Comparison of ENCODE assay signal across 17 cellular contexts in the genomic region with DNA sequence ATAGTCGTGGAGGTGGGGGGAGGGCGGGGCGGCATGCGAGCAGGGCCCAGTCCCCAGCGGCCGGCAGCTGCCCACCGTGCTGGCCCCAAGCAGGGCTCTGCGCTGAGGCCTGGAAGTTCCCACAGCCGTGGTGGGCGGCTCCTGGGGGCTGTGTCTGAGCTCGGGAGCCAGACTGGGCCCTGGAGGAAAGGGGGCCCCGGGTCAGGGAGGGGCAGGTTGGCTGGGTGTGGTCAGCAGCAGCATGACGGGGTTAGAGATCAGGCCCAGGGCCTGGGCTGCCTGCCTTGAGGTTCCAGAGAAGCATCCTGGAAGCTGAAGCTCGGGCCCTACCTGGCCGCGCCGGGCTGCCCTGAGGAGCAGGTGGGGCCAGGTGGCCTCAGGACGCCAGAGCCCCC. TPM values are rescaled to one million over a fixed set of nuclear protein-coding genes. Genes with fewer than 3 reads are reported as not detected.
DNase-seq lines count a peak whose midpoint lies in the region; ATAC-seq, FAIRE-seq and TF ChIP-seq lines count a peak whose summit lies in the region.
"Had no signal": no experiment of that assay in that cellular context is flagged by ENCODE, and none has a peak within 500 bp of the region (broad histone marks: within the 10 kb centered on the region; RNA-seq: fewer than 3 reads in every experiment).

No MANE protein-coding gene starts in this region.

- H2AFZ ChIP-seq in K562 (ENCODE audit: low read depth, low read length) (no peak overlapping the region), neuronal stem cell (ENCODE audit: low read length) (no peak overlapping the region)
- H2AFZ ChIP-seq: GM23248 had no signal

- H4K20me1 ChIP-seq in K562 (replicated peaks; ENCODE audit: control insufficient read depth, insufficient read depth, low read length) = no peaks in the 10 kb centered on the region; the same call in 1 of the 2 replicates

- no peaks in the 10 kb centered on the region for H3K9me3 Mint-ChIP-seq in natural killer cell treated with Interleukin-12 subunit alpha and Interleukin-12 subunit beta and Interleukin-15 and Interleukin-18, amount 100 ng/mL, for 72 hours
- no peaks in the 10 kb centered on the region for H3K9me3 Mint-ChIP-seq in natural killer cell
- no peaks in the 10 kb centered on the region for H3K9me3 Mint-ChIP-seq in activated naive CD8-positive, alpha-beta T cell treated with anti-CD3 and anti-CD28 coated beads, Interleukin-2, amount 50 U/mL, for 24 hours
- H3K9me3 Mint-ChIP-seq: CD8-positive, alpha-beta T cell; IgD-negative memory B cell had no signal

- BruUV-seq in K562 (replicated peaks; lab: Mats Ljungman, UMichigan) = no TSS peak

- no peak overlapping the region for H4K8ac ChIP-seq in neuronal stem cell (ENCODE audit: low read depth, low read length)

- DNase-seq in natural killer cell treated with Interleukin-12 subunit alpha and Interleukin-12 subunit beta and Interleukin-15 and Interleukin-18, amount 100 ng/mL, for 72 hours (ENCODE audit: low spot score) = peak; percentile 57
- DNase-seq in natural killer cell = no peak
- no peak for DNase-seq in T-helper 17 cell
- peak in 2 of 4 experiments; percentile 39 to 48 for DNase-seq in K562 (ENCODE audit: extremely low read depth in 1 of 4, low spot score in 3 of 4)
- DNase-seq in neuronal stem cell (ENCODE audit: low spot score) = no peak
- no peak for DNase-seq in thyroid gland
- DNase-seq in activated naive CD8-positive, alpha-beta T cell treated with anti-CD3 and anti-CD28 coated beads, Interleukin-2, amount 50 U/mL, for 24 hours = no peak
- DNase-seq: DMS79 treated with DMSO at 0.1 percent for 48 hours, EL, GM23248 had no signal

- H3K36me3 ChIP-seq in K562 (ENCODE audit: control insufficient read depth, insufficient read depth, low read length) (peaks cover 48% of the 10 kb centered on the region; the same call in 2 of the 3 replicates), neuronal stem cell (replicated peaks in 1 of 2; ENCODE audit: control insufficient read depth in 2 of 2, insufficient read depth in 2 of 2, low read length in 2 of 2) (peaks cover 28 to 44% of the 10 kb centered on the region in 2 donors), thyroid gland (peaks cover 21 to 33% of the 10 kb centered on the region in 2 donors)

- H3K9me3 ChIP-seq in T-helper 17 cell (ENCODE audit: control insufficient read depth, low read length, poor library complexity, severe bottlenecking) (no peaks in the 10 kb centered on the region), K562 (replicated peaks; ENCODE audit: control insufficient read depth, insufficient read depth, low read depth, low read length) (no peaks in the 10 kb centered on the region), neuronal stem cell (replicated peaks in 1 of 2; ENCODE audit: control insufficient read depth in 2 of 2, insufficient read depth in 1 of 2, low read depth in 1 of 2, low read length in 2 of 2) (no peaks in the 10 kb centered on the region), thyroid gland (no peaks in the 10 kb centered on the region)
- H3K9me3 ChIP-seq: BLaER1 treated with 17β-estradiol and CSF1 and Interleukin-3, amounts not matched to agents 10 nM and 100 nM; HAP-1 had no signal

- no peak overlapping the region for H2BK5ac ChIP-seq in neuronal stem cell (ENCODE audit: low read length)

- H3K4me3 Mint-ChIP-seq in natural killer cell treated with Interleukin-12 subunit alpha and Interleukin-12 subunit beta and Interleukin-15 and Interleukin-18, amount 100 ng/mL, for 72 hours = no peak overlapping the region
- no peak overlapping the region for H3K4me3 Mint-ChIP-seq in natural killer cell
- H3K4me3 Mint-ChIP-seq in T-helper 17 cell = no peak overlapping the region
- H3K4me3 Mint-ChIP-seq in activated naive CD8-positive, alpha-beta T cell treated with anti-CD3 and anti-CD28 coated beads, Interleukin-2, amount 50 U/mL, for 24 hours = no peak overlapping the region
- H3K4me3 Mint-ChIP-seq: B cell; CD8-positive, alpha-beta T cell; IgD-negative memory B cell had no signal

- 28% methylated on average over 4 of the region's 18 CpGs for WGBS in K562 (ENCODE audit: insufficient coverage, low coverage, missing lambda C conversion rate)
- no CpG with 5 or more reads among the region's 18 CpGs for WGBS in neuronal stem cell (ENCODE audit: extremely low coverage in 2 of 2, insufficient read length in 2 of 2, insufficient replicate concordance in 1 of 2), 2 donors
- 90% methylated on average over 9 to 13 of the region's 18 CpGs for WGBS in thyroid gland, 2 donors

- TF ChIP-seq POLR2A in K562 (conservative IDR thresholded peaks at IDR 0.05) (no peak), thyroid gland (IDR thresholded peaks at IDR 0.05) (no peak)

- no peak overlapping the region for H3K4me3 ChIP-seq in K562
- H3K4me3 ChIP-seq in neuronal stem cell (ENCODE audit: low read length in 2 of 2) = no peak overlapping the region
- H3K4me3 ChIP-seq in thyroid gland (replicated peaks in 1 of 3) = no peak overlapping the region
- H3K4me3 ChIP-seq: BLaER1 treated with 17β-estradiol and CSF1 and Interleukin-3, amounts not matched to agents 10 nM and 100 nM; GM12878; GM23248; HAP-1 had no signal

- 0 out of 5 replicates have a peak, but pooled peaks cover 0 to 4% of the 10 kb centered on the region in 2 experiments for H3K27me3 ChIP-seq in K562 (ENCODE audit: control insufficient read depth in 2 of 2, insufficient read depth in 2 of 2, low read length in 2 of 2)
- H3K27me3 ChIP-seq in neuronal stem cell (ENCODE audit: control insufficient read depth in 3 of 3, insufficient read depth in 3 of 3, low read depth in 1 of 3, low read length in 3 of 3) = no peaks in the 10 kb centered on the region
- no peaks in the 10 kb centered on the region for H3K27me3 ChIP-seq in thyroid gland
- H3K27me3 ChIP-seq: BLaER1 treated with 17β-estradiol and CSF1 and Interleukin-3, amounts not matched to agents 10 nM and 100 nM had no signal

- H3K79me2 ChIP-seq in K562 (ENCODE audit: control insufficient read depth, insufficient read depth, low read length) = no peaks in the 10 kb centered on the region

- no peaks in the 10 kb centered on the region for H3K9me1 ChIP-seq in K562 (ENCODE audit: control insufficient read depth, insufficient read depth, low read length)

- H3K79me1 ChIP-seq in neuronal stem cell (ENCODE audit: low read depth, low read length) = peaks cover 3% of the 10 kb centered on the region

- peaks cover 0 to 13% of the 10 kb centered on the region in 2 donors for H3K4me1 Mint-ChIP-seq in natural killer cell treated with Interleukin-12 subunit alpha and Interleukin-12 subunit beta and Interleukin-15 and Interleukin-18, amount 100 ng/mL, for 72 hours (ENCODE audit: low read depth in 2 of 2)
- H3K4me1 Mint-ChIP-seq in natural killer cell = peaks cover 0 to 9% of the 10 kb centered on the region in 2 donors
- peaks cover 3% of the 10 kb centered on the region for H3K4me1 Mint-ChIP-seq in T-helper 17 cell
- no peaks in the 10 kb centered on the region for H3K4me1 Mint-ChIP-seq in activated naive CD8-positive, alpha-beta T cell treated with anti-CD3 and anti-CD28 coated beads, Interleukin-2, amount 50 U/mL, for 24 hours
- H3K4me1 Mint-ChIP-seq: B cell, IgD-negative memory B cell had no signal

- POLR2A ChIA-PET in K562 (lab: Yijun Ruan, JAX) = no interaction called here

- no peak for TF ChIP-seq EP300 in K562 (IDR thresholded peaks at IDR 0.05; ENCODE audit: low read length)

- no peak overlapping the region for H2BK120ac ChIP-seq in neuronal stem cell (ENCODE audit: low read depth, low read length)

- H3K23ac ChIP-seq in neuronal stem cell (ENCODE audit: low read depth, low read length, poor library complexity) = peak overlapping the region; percentile 65

- TF ChIP-seq CTCF in natural killer cell (IDR thresholded peaks at IDR 0.05) = no peak
- no peak for TF ChIP-seq CTCF in K562 (IDR thresholded peaks at IDR 0.05 in 2 of 3, conservative IDR thresholded peaks at IDR 0.05 in 1 of 3; ENCODE audit: insufficient read depth in 2 of 3, low read depth in 1 of 3, low read length in 3 of 3)
- TF ChIP-seq CTCF in thyroid gland (IDR thresholded peaks at IDR 0.05) = no peak

- no peak overlapping the region for H4K91ac ChIP-seq in neuronal stem cell (ENCODE audit: low read depth, low read length, poor library complexity)

- H2BK15ac ChIP-seq in neuronal stem cell (ENCODE audit: low read length) = no peak overlapping the region

- CTCF ChIA-PET in K562 (lab: Yijun Ruan, JAX; ENCODE audit: low intra/inter-chr PET ratio) = no interaction called here

- H3K18ac ChIP-seq in neuronal stem cell (ENCODE audit: low read length) = no peak overlapping the region

- H3K14ac ChIP-seq in neuronal stem cell (ENCODE audit: low read length) = no peak overlapping the region

- no peak for TF ChIP-seq RAD21 in K562 (CRISPR knock-in tag; conservative IDR thresholded peaks at IDR 0.05 in 1 of 2, IDR thresholded peaks at IDR 0.05 in 1 of 2)

- no peak for ATAC-seq in natural killer cell treated with Interleukin-12 subunit alpha and Interleukin-12 subunit beta and Interleukin-15 and Interleukin-18, amount 100 ng/mL, for 72 hours
- ATAC-seq in natural killer cell (no peak), T-helper 17 cell (peak; percentile 8), K562 (peak; percentile 37), HG03571 (IDR thresholded peaks at IDR 0.05; ENCODE audit: unreplicated experiment) (no peak)
- ATAC-seq in activated naive CD8-positive, alpha-beta T cell treated with anti-CD3 and anti-CD28 coated beads, Interleukin-2, amount 50 U/mL, for 24 hours = no peak
- ATAC-seq: CD8-positive, alpha-beta T cell; GM12878 had no signal

- H3K27ac ChIP-seq in K562 (ENCODE audit: extremely low read depth, low read depth, low read length) (no peak overlapping the region), neuronal stem cell (replicated peaks; ENCODE audit: low read length) (no peak overlapping the region), thyroid gland (no peak overlapping the region)
- H3K27ac ChIP-seq: BLaER1 treated with 17β-estradiol and CSF1 and Interleukin-3, amounts not matched to agents 10 nM and 100 nM; GM23248 had no signal

- H3K27ac Mint-ChIP-seq in natural killer cell treated with Interleukin-12 subunit alpha and Interleukin-12 subunit beta and Interleukin-15 and Interleukin-18, amount 100 ng/mL, for 72 hours = no peak overlapping the region
- no peak overlapping the region for H3K27ac Mint-ChIP-seq in natural killer cell
- no peak overlapping the region for H3K27ac Mint-ChIP-seq in T-helper 17 cell
- no peak overlapping the region for H3K27ac Mint-ChIP-seq in activated naive CD8-positive, alpha-beta T cell treated with anti-CD3 and anti-CD28 coated beads, Interleukin-2, amount 50 U/mL, for 24 hours
- H3K27ac Mint-ChIP-seq: B cell; CD8-positive, alpha-beta T cell; IgD-negative memory B cell had no signal

- H2BK12ac ChIP-seq in neuronal stem cell (ENCODE audit: low read length) = no peak overlapping the region

- H2AK5ac ChIP-seq in neuronal stem cell (ENCODE audit: low read depth, low read length) = peak overlapping the region; percentile 81

- peak overlapping the region in 1 of 2 experiments; percentile 78; a peak in 2 of 4 replicates for H3K9ac ChIP-seq in K562 (ENCODE audit: insufficient read depth in 1 of 2, low read depth in 2 of 2, low read length in 2 of 2)
- H3K9ac ChIP-seq in neuronal stem cell (ENCODE audit: low read depth, low read length, poor library complexity) = peak overlapping the region; percentile 60
- H3K9ac ChIP-seq: BLaER1 treated with 17β-estradiol and CSF1 and Interleukin-3, amounts not matched to agents 10 nM and 100 nM; GM23248 had no signal

- in situ Hi-C loops in K562 (cut with MboI) = no loop called here

- H3K36me3 Mint-ChIP-seq in natural killer cell treated with Interleukin-12 subunit alpha and Interleukin-12 subunit beta and Interleukin-15 and Interleukin-18, amount 100 ng/mL, for 72 hours = peaks cover 6% of the 10 kb centered on the region
- H3K36me3 Mint-ChIP-seq in natural killer cell (peaks cover 6% of the 10 kb centered on the region), T-helper 17 cell (ENCODE audit: low read depth) (peaks cover 8% of the 10 kb centered on the region)
- H3K36me3 Mint-ChIP-seq in activated naive CD8-positive, alpha-beta T cell treated with anti-CD3 and anti-CD28 coated beads, Interleukin-2, amount 50 U/mL, for 24 hours (ENCODE audit: low read depth) = peaks cover 18% of the 10 kb centered on the region

- no peak overlapping the region for H3K4ac ChIP-seq in neuronal stem cell (ENCODE audit: low read length)

- intact Hi-C loops in natural killer cell (cut with micrococcal nuclease) (no loop called here), K562 (cut with micrococcal nuclease) (no loop called here), thyroid gland (cut with DNase I) (no loop called here)

- H3K27me3 Mint-ChIP-seq in natural killer cell treated with Interleukin-12 subunit alpha and Interleukin-12 subunit beta and Interleukin-15 and Interleukin-18, amount 100 ng/mL, for 72 hours = no peaks in the 10 kb centered on the region
- H3K27me3 Mint-ChIP-seq in natural killer cell (ENCODE audit: low read depth in 2 of 2) (no peaks in the 10 kb centered on the region), T-helper 17 cell (no peaks in the 10 kb centered on the region)
- no peaks in the 10 kb centered on the region for H3K27me3 Mint-ChIP-seq in activated naive CD8-positive, alpha-beta T cell treated with anti-CD3 and anti-CD28 coated beads, Interleukin-2, amount 50 U/mL, for 24 hours
- H3K27me3 Mint-ChIP-seq: IgD-negative memory B cell had no signal

- no peak overlapping the region for H3K4me2 ChIP-seq in K562 (ENCODE audit: insufficient read depth, low read length)
- no peak overlapping the region for H3K4me2 ChIP-seq in neuronal stem cell (ENCODE audit: insufficient read depth, low read length, poor library complexity, severe bottlenecking)
- H3K4me2 ChIP-seq: BLaER1 treated with 17β-estradiol and CSF1 and Interleukin-3, amounts not matched to agents 10 nM and 100 nM had no signal

- peaks cover 17 to 76% of the 10 kb centered on the region in 2 experiments; a peak in 4 of 5 replicates for H3K4me1 ChIP-seq in K562 (replicated peaks in 1 of 2; ENCODE audit: control insufficient read depth in 2 of 2, insufficient read depth in 2 of 2, low read length in 2 of 2)
- peaks cover 2 to 4% of the 10 kb centered on the region in 2 donors for H3K4me1 ChIP-seq in neuronal stem cell (ENCODE audit: control insufficient read depth in 2 of 2, insufficient read depth in 1 of 2, low read depth in 1 of 2, low read length in 2 of 2)
- peaks cover 0 to 12% of the 10 kb centered on the region in 2 donors for H3K4me1 ChIP-seq in thyroid gland

- FAIRE-seq in K562 (lab: Jason Lieb, UNC) = no peak
- FAIRE-seq: GM12878 had no signal

RNA-seq across cellular contexts. Expression of gene GET4, which starts 22.1 kb away (rescaled TPM):
- 10 to 100 TPM; 42.8 to 44.5 TPM for total RNA-seq in natural killer cell treated with Interleukin-12 subunit alpha and Interleukin-12 subunit beta and Interleukin-15 and Interleukin-18, amount 100 ng/mL, for 72 hours
- total RNA-seq in natural killer cell (10 to 100 TPM; 69.3 to 81.6 (median 73.2) TPM), T-helper 17 cell (10 to 100 TPM; 58.5 to 81.0 TPM), K562 (2014; rRNA removed) (111 and 135 TPM in 2 replicates), K562 (2014; rRNA removed; fragmentation: Illumina TruSeq; extraction: Trizol) (13.0 and 15.7 TPM in 2 replicates), K562 (2015; rRNA removed; fragmentation: Illumina TruSeq; extraction: Trizol) (37.9 and 40.4 TPM in 2 replicates), K562 (2021) (83.3 and 89.9 TPM in 2 replicates), thyroid gland (10 to 100 TPM; 29.2 to 38.7 (median 34.3) TPM)
- 48.4 and 118 TPM in 2 replicates for total RNA-seq in K562 (2011; cell fraction: chromatin; rRNA removed; ENCODE audit: low replicate concordance)
- 96.6 and 125 TPM in 2 replicates for total RNA-seq in K562 (2011; cell fraction: nucleolus; rRNA removed)
- total RNA-seq in K562 (2011; cell fraction: nucleoplasm; rRNA removed) = 56.0 and 71.4 TPM in 2 replicates
- polyA plus RNA-seq in K562 (2011; rRNA removed) (45.0 and 45.4 TPM in 2 replicates), K562 (2014; fragmentation: Illumina TruSeq; extraction: Trizol) (33.2 and 48.4 TPM in 2 replicates), K562 (2014; fragmentation: Nextera tagmentation; extraction: Ambion mirVana) (1 to 10 TPM in 1 of 2 experiments, under 1 TPM in 1; 0.99 to 2.0 TPM), K562 (2014; rRNA removed) (122 and 151 TPM in 2 replicates)
- 69.2 and 135 TPM in 2 replicates for polyA plus RNA-seq in K562 (2011; cell fraction: cytosol; rRNA removed)
- polyA plus RNA-seq in K562 (2011; cell fraction: nucleus; rRNA removed) = 114 and 189 TPM in 2 replicates
- 53.9 and 82.1 TPM in 2 replicates for polyA plus RNA-seq in K562 (2012)
- 8.6 and 13.3 TPM in 2 replicates for polyA minus RNA-seq in K562 (2011; rRNA and poly(A)+ RNA removed)
- polyA minus RNA-seq in K562 (2011; cell fraction: cytosol; rRNA and poly(A)+ RNA removed) = 24.0 and 28.9 TPM in 2 replicates
- 24.9 and 29.6 TPM in 2 replicates for polyA minus RNA-seq in K562 (2011; cell fraction: nucleus; rRNA and poly(A)+ RNA removed)
- 28.4 TPM for polyA plus RNA-seq in neuronal stem cell (2013, experiment 1 of 2)
- 27.9 TPM for polyA plus RNA-seq in neuronal stem cell (2013, experiment 2 of 2)

RNA-seq across cellular contexts. Expression of gene ADAP1, which starts 56.0 kb away (rescaled TPM):
- 100 to 1,000 TPM in 1 of 2 donors, 10 to 100 TPM in 1; 70.6 to 161 TPM for total RNA-seq in natural killer cell treated with Interleukin-12 subunit alpha and Interleukin-12 subunit beta and Interleukin-15 and Interleukin-18, amount 100 ng/mL, for 72 hours
- 100 to 1,000 TPM in 1 of 3 donors, 10 to 100 TPM in 2; 87.2 to 117 (median 89.2) TPM for total RNA-seq in natural killer cell
- 10 to 100 TPM in 1 of 2 donors, 1 to 10 TPM in 1; 6.7 to 15.4 TPM for total RNA-seq in T-helper 17 cell
- 0.30 and 3.1 TPM in 2 replicates for total RNA-seq in K562 (2011; cell fraction: chromatin; rRNA removed; ENCODE audit: low replicate concordance)
- total RNA-seq in K562 (2011; cell fraction: nucleolus; rRNA removed) = 1.1 and 1.8 TPM in 2 replicates
- 1.4 and 1.9 TPM in 2 replicates for total RNA-seq in K562 (2011; cell fraction: nucleoplasm; rRNA removed)
- total RNA-seq in K562 (2014; rRNA removed) = 0.27 and 0.41 TPM in 2 replicates
- not detected in 2 replicates for total RNA-seq in K562 (2014; rRNA removed; fragmentation: Illumina TruSeq; extraction: Trizol)
- 0.26 and 0.58 TPM in 2 replicates for total RNA-seq in K562 (2015; rRNA removed; fragmentation: Illumina TruSeq; extraction: Trizol)
- 0.47 and 0.54 TPM in 2 replicates for total RNA-seq in K562 (2021)
- 1.1 and 1.4 TPM in 2 replicates for polyA plus RNA-seq in K562 (2011; rRNA removed)
- polyA plus RNA-seq in K562 (2011; cell fraction: cytosol; rRNA removed) = 1.7 and 3.9 TPM in 2 replicates
- 2.7 and 3.4 TPM in 2 replicates for polyA plus RNA-seq in K562 (2011; cell fraction: nucleus; rRNA removed)
- polyA plus RNA-seq in K562 (2012) = 0.44 and 2.4 TPM in 2 replicates
- polyA plus RNA-seq in K562 (2014; fragmentation: Illumina TruSeq; extraction: Trizol) = 0.68 TPM in 2 replicates
- polyA plus RNA-seq in K562 (2014; fragmentation: Nextera tagmentation; extraction: Ambion mirVana) = not detected
- 0.36 and 0.40 TPM in 2 replicates for polyA plus RNA-seq in K562 (2014; rRNA removed)
- polyA minus RNA-seq in K562 (2011; rRNA and poly(A)+ RNA removed) = 0.90 and 0.95 TPM in 2 replicates
- 1.1 and 2.2 TPM in 2 replicates for polyA minus RNA-seq in K562 (2011; cell fraction: cytosol; rRNA and poly(A)+ RNA removed)
- 1.7 and 1.9 TPM in 2 replicates for polyA minus RNA-seq in K562 (2011; cell fraction: nucleus; rRNA and poly(A)+ RNA removed)
- polyA plus RNA-seq in neuronal stem cell (2013, experiment 1 of 2) = 0.50 TPM
- 0.48 TPM for polyA plus RNA-seq in neuronal stem cell (2013, experiment 2 of 2)
- 10 to 100 TPM; 11.7 to 29.9 (median 23.4) TPM for total RNA-seq in thyroid gland

Comparison
In these comparisons a context has a peak if more than half of its experiments do, and no peak if none do; other contexts are left out.
1. ATAC-seq: peak in T-helper 17 cell (single experiment) and K562 (single experiment); none in natural killer cell treated with Interleukin-12 subunit alpha and Interleukin-12 subunit beta and Interleukin-15 and Interleukin-18, amount 100 ng/mL, for 72 hours (0 of 2), natural killer cell (0 of 3), HG03571 (single experiment) and activated naive CD8-positive, alpha-beta T cell treated with anti-CD3 and anti-CD28 coated beads, Interleukin-2, amount 50 U/mL, for 24 hours (single experiment).